In genomic region chr20:45343867-45344721, GRCh38 we compare ENCODE assay signal across 9 cellular contexts. TPM values are rescaled to one million over a fixed set of nuclear protein-coding genes. Genes with fewer than 3 reads are reported as not detected.
DNase-seq lines count a peak whose midpoint lies in the region; TF ChIP-seq lines count a peak whose summit lies in the region.
"Had no signal": no experiment of that assay in that cellular context is flagged by ENCODE, and none has a peak within 500 bp of the region (broad histone marks: within the 10 kb centered on the region; RNA-seq: fewer than 3 reads in every experiment).

No MANE protein-coding gene starts in this region.

- H3K9ac ChIP-seq in BLaER1 = no peak overlapping the region

- no peaks in the 10 kb centered on the region for H4K20me1 ChIP-seq in BLaER1

- H3K27me3 ChIP-seq in BLaER1 (peaks cover 23% of the 10 kb centered on the region), transverse colon (no peaks in the 10 kb centered on the region), testis (no peaks in the 10 kb centered on the region)

- H3K27ac ChIP-seq in BLaER1 (no peak overlapping the region), transverse colon (peak overlapping the region; percentile 92 to 96 (median 94)), testis (peak overlapping the region in 1 of 2 donors; percentile 66)

- no peak for TF ChIP-seq RAD21 in Ishikawa (IDR thresholded peaks at IDR 0.05; ENCODE audit: low read depth)

- in situ Hi-C loops in transverse colon (cut with MboI; ENCODE audit: low pct_ligation_motif_present in 1 of 4, low pct_unique_long_range_greater_than_20kb in 1 of 4, low sequenced_read_pairs in 3 of 4) = no loop called here

- TF ChIP-seq POLR2A in transverse colon (IDR thresholded peaks at IDR 0.05) (peak; percentile 43), testis (IDR thresholded peaks at IDR 0.05) (no peak)

- H3K4me3 ChIP-seq in BLaER1 (no peak overlapping the region), transverse colon (peak overlapping the region; percentile 3 to 73 (median 34)), testis (no peak overlapping the region)

- DNase-seq in astrocyte of the hippocampus (ENCODE audit: low read depth, low spot score) (peak; percentile 92), left kidney (ENCODE audit: low read depth, low spot score) (peak; percentile 65), transverse colon (peak; percentile 76), testis (no peak), GF-D8 (lab: John Stamatoyannopoulos, UW) (no peak), NCI-H2171 (lab: John Stamatoyannopoulos, UW) (no peak)

- TF ChIP-seq EP300 in Ishikawa (IDR thresholded peaks at IDR 0.05; ENCODE audit: borderline replicate concordance) = peak; percentile 46; the same call in 1 of the 2 replicates
- TF ChIP-seq EP300 in transverse colon (IDR thresholded peaks at IDR 0.05; ENCODE audit: low read depth) = no peak

- WGBS in transverse colon (ENCODE audit: low coverage in 1 of 2), 2 donors = 33% methylated on average over 13 of the region's 13 CpGs; no CpG with 5 or more reads in 1 of the 2 donors
- WGBS in testis, 2 donors = 58 to 76% methylated on average over 13 of the region's 13 CpGs

- intact Hi-C loops in transverse colon (cut with DNase I; ENCODE audit: low total_unique reads) (no loop called here), testis (cut with DNase I; ENCODE audit: low total_unique reads) (no loop called here)

- H3K9me3 ChIP-seq in BLaER1 = no peaks in the 10 kb centered on the region
- no peaks in the 10 kb centered on the region for H3K9me3 ChIP-seq in transverse colon
- no peaks in the 10 kb centered on the region for H3K9me3 ChIP-seq in testis

- TF ChIP-seq CTCF in transverse colon (IDR thresholded peaks at IDR 0.05) (no peak), testis (IDR thresholded peaks at IDR 0.05) (no peak)

- H3K36me3 ChIP-seq in BLaER1 (no peaks in the 10 kb centered on the region), transverse colon (no peaks in the 10 kb centered on the region), testis (ENCODE audit: low read depth, missing control alignments) (no peaks in the 10 kb centered on the region)

- H3K4me1 ChIP-seq in BLaER1 (peaks cover 53% of the 10 kb centered on the region), transverse colon (peaks cover 44 to 89% (median 82%) of the 10 kb centered on the region in 4 donors), testis (peaks cover 36% of the 10 kb centered on the region)

- H3K4me2 ChIP-seq in BLaER1 = peak overlapping the region; percentile 99

TF ChIP-seq in Ishikawa, 13 proteins besides CTCF, POLR2A, EP300 and RAD21:
- peak; percentile 84 for TF ChIP-seq ZBTB7A (IDR thresholded peaks at IDR 0.05; ENCODE audit: low read depth)
- TF ChIP-seq EGR1 (IDR thresholded peaks at IDR 0.05) = no peak
- no peak for TF ChIP-seq MAX (IDR thresholded peaks at IDR 0.05)
- no peak for TF ChIP-seq USF1 (IDR thresholded peaks at IDR 0.05)
- TF ChIP-seq CREB1 (IDR thresholded peaks at IDR 0.05; ENCODE audit: low read depth) = no peak
- peak; percentile 56; the same call in 1 of the 2 replicates for TF ChIP-seq TCF12 (IDR thresholded peaks at IDR 0.05; ENCODE audit: low read depth)
- peak; percentile 60 for TF ChIP-seq CEBPB (IDR thresholded peaks at IDR 0.05)
- TF ChIP-seq REST (IDR thresholded peaks at IDR 0.05; ENCODE audit: low read depth) = no peak
- TF ChIP-seq TEAD4 (IDR thresholded peaks at IDR 0.05) = peak; percentile 47
- peak; percentile 39 for TF ChIP-seq NFIC (IDR thresholded peaks at IDR 0.05)
- TF ChIP-seq TAF1 (IDR thresholded peaks at IDR 0.05; ENCODE audit: low read depth) = no peak
- no peak for TF ChIP-seq YY1 (IDR thresholded peaks at IDR 0.05; ENCODE audit: low read depth)
- TF ChIP-seq FOXM1 (IDR thresholded peaks at IDR 0.05; ENCODE audit: borderline replicate concordance, low read depth) = no peak

RNA-seq across cellular contexts. Expression of gene SDC4, which starts 4.1 kb away (rescaled TPM):
- total RNA-seq in transverse colon (100 to 1,000 TPM in 2 of 4 donors, 10 to 100 TPM in 2; 60.7 to 140 (median 94.3) TPM), testis (100 to 1,000 TPM; 191 to 234 TPM)
- 124 TPM for polyA plus RNA-seq in testis (ENCODE audit: insufficient read depth, low read depth, low replicate concordance)

RNA-seq across cellular contexts. Expression of gene SYS1, which starts 18.9 kb away (rescaled TPM):
- 10 to 100 TPM in 3 of 4 donors, 1 to 10 TPM in 1; 5.6 to 64.7 (median 38.4) TPM for total RNA-seq in transverse colon
- total RNA-seq in testis = 10 to 100 TPM; 33.1 to 34.6 TPM
- polyA plus RNA-seq in testis (ENCODE audit: insufficient read depth, low read depth, low replicate concordance) = 20.0 TPM

RNA-seq across cellular contexts. Expression of gene TP53TG5, which starts 34.0 kb away (rescaled TPM):
- total RNA-seq in transverse colon (under 1 TPM in 1 of 4 donors, not detected in 3; 0.14 TPM), testis (10 to 100 TPM in 1 of 2 donors, 1 to 10 TPM in 1; 6.4 to 12.3 TPM)
- 28.2 TPM for polyA plus RNA-seq in testis (ENCODE audit: insufficient read depth, low read depth, low replicate concordance)

RNA-seq across cellular contexts. Expression of gene MATN4, which starts 36.0 kb away (rescaled TPM):
- not detected for total RNA-seq in transverse colon
- 1 to 10 TPM; 2.8 to 3.5 TPM for total RNA-seq in testis
- polyA plus RNA-seq in testis (ENCODE audit: insufficient read depth, low read depth, low replicate concordance) = 1.1 TPM
- total RNA-seq: mononuclear cell had no signal

RNA-seq across cellular contexts. Expression of gene RBPJL, which starts 37.5 kb away (rescaled TPM):
- not detected for total RNA-seq in transverse colon
- 1 to 10 TPM in 1 of 2 donors, under 1 TPM in 1; 0.43 to 1.1 TPM for total RNA-seq in testis
- polyA plus RNA-seq in testis (ENCODE audit: insufficient read depth, low read depth, low replicate concordance) = 0.26 TPM
- total RNA-seq: mononuclear cell had no signal

Comparison
In these comparisons a context has a peak if more than half of its experiments do, and no peak if none do; other contexts are left out.
1. H3K4me3 ChIP-seq: peak in transverse colon (4 of 4); none in BLaER1 (single experiment) and testis (0 of 2).
2. DNase-seq: peak in astrocyte of the hippocampus (single experiment), left kidney (single experiment) and transverse colon (single experiment); none in testis (single experiment), GF-D8 (single experiment) and NCI-H2171 (single experiment).
3. RNA of gene TP53TG5, which starts 34.0 kb away (total RNA-seq): 6.4 to 12.3 TPM in testis; 0.14 TPM in transverse colon; every median in the first group is over 4 times any median in the second.